8 cellular contexts compared by ENCODE assay signal in genomic region chr14:81435578-81436295, GRCh38. TPM values are rescaled to one million over a fixed set of nuclear protein-coding genes. Genes with fewer than 3 reads are reported as not detected.
DNase-seq lines count a peak whose midpoint lies in the region; ATAC-seq and TF ChIP-seq lines count a peak whose summit lies in the region.

No MANE protein-coding gene starts in this region.

- H3K9me3 ChIP-seq in neutrophil (no peaks in the 10 kb centered on the region), Karpas-422 (ENCODE audit: low read length) (no peaks in the 10 kb centered on the region)

- TF ChIP-seq CTCF in neutrophil (IDR thresholded peaks at IDR 0.05), result no peak

- H3K4me3 Mint-ChIP-seq in activated naive CD8-positive, alpha-beta T cell, result peak overlapping the region; percentile 87

- H3K4me1 Mint-ChIP-seq in activated naive CD8-positive, alpha-beta T cell (ENCODE audit: low read depth), result peaks cover 16% of the 10 kb centered on the region

- no peak overlapping the region for H3K4me2 ChIP-seq in Karpas-422 (ENCODE audit: low read depth, low read length, poor library complexity, severe bottlenecking)

- H3K4me3 ChIP-seq in neutrophil (ENCODE audit: low read depth in 1 of 2, low read length in 1 of 2) (peak overlapping the region; percentile 48 to 63), Karpas-422 (ENCODE audit: low read length) (no peak overlapping the region)

- H3K27ac Mint-ChIP-seq in activated naive CD8-positive, alpha-beta T cell, result no peak overlapping the region

- peaks cover 48% of the 10 kb centered on the region for H3K27me3 Mint-ChIP-seq in activated naive CD8-positive, alpha-beta T cell

- intact Hi-C loops in head of caudate nucleus (cut with DNase I), result no loop called here

- H3K27me3 ChIP-seq in neutrophil (peaks cover 89% of the 10 kb centered on the region), Karpas-422 (ENCODE audit: low read length) (no peaks in the 10 kb centered on the region; the same call in 1 of the 2 replicates)

- peak; percentile 30 for DNase-seq in AG08395 (ENCODE audit: low spot score)
- DNase-seq in NCI-H774 (lab: John Stamatoyannopoulos, UW), result peak; percentile 3
- DNase-seq in head of caudate nucleus, result peak; percentile 41 to 85 (median 63)
- no peak for DNase-seq in Karpas-422

- no peaks in the 10 kb centered on the region for H3K36me3 ChIP-seq in neutrophil
- H3K36me3 ChIP-seq in Karpas-422 (ENCODE audit: insufficient read depth, low read length), result no peaks in the 10 kb centered on the region

- H3K9ac ChIP-seq in Karpas-422 (ENCODE audit: low read length), result no peak overlapping the region

- peak; percentile 35 for ATAC-seq in GM19025 (IDR thresholded peaks at IDR 0.05; ENCODE audit: low read depth, unreplicated experiment)
- peak; percentile 40 for ATAC-seq in HG03159 (IDR thresholded peaks at IDR 0.05; ENCODE audit: unreplicated experiment)

- no peaks in the 10 kb centered on the region for H3K79me2 ChIP-seq in Karpas-422 (ENCODE audit: low read length)

- H3K4me1 ChIP-seq in neutrophil (ENCODE audit: control insufficient read depth in 1 of 2, insufficient read depth in 1 of 2, low read depth in 1 of 2, low read length in 1 of 2), result peaks cover 16 to 20% of the 10 kb centered on the region in 2 experiments
- H3K4me1 ChIP-seq in Karpas-422 (ENCODE audit: low read length), result peaks cover 3% of the 10 kb centered on the region; the same call in 1 of the 2 replicates

- H3K36me3 Mint-ChIP-seq in activated naive CD8-positive, alpha-beta T cell, result no peaks in the 10 kb centered on the region

- no peaks in the 10 kb centered on the region for H3K9me3 Mint-ChIP-seq in activated naive CD8-positive, alpha-beta T cell (ENCODE audit: low read depth)

- H4K20me1 ChIP-seq in Karpas-422 (ENCODE audit: insufficient read depth, low read depth, low read length), result no peaks in the 10 kb centered on the region

- H3K9me2 ChIP-seq in Karpas-422 (replicated peaks; ENCODE audit: insufficient read depth, low read length), result no peaks in the 10 kb centered on the region

- no peak overlapping the region for H2AFZ ChIP-seq in Karpas-422 (ENCODE audit: low read length)

- H3K27ac ChIP-seq in neutrophil (no peak overlapping the region), Karpas-422 (ENCODE audit: low read length) (no peak overlapping the region)

RNA-seq across cellular contexts. Expression of gene STON2, which starts 35.6 kb away (rescaled TPM):
- not detected in 2 replicates for total RNA-seq in Karpas-422 (2014; rRNA removed; shearing (Covaris generic); ENCODE audit: low replicate concordance)
